In the genomic region with DNA sequence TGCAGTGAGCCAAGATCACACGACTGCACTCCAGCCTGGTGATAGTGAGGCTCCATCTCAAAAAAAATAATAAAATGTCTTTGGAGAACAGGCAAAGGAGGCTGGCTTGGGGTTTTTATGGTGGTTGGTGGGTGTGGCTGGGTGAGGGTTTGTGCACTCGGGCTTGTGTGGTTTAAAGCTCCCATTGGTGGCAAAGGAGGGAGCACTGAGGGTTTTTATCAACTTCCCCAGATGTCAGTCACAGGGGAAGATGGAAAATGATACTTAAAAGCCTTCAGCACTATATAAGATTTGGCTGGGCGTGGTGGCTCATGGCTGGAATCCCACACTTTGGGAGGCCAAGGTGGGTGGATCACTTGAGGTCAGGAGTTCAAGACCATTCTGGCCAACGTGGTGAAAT, we compare ENCODE assay signal across 1 cellular context.
TF ChIP-seq lines count a peak whose summit lies in the region.

No MANE protein-coding gene starts in this region.

TF ChIP-seq in K562, 482 proteins besides CTCF, POLR2A, EP300 and RAD21 (continued from another document):
- TF ChIP-seq, protein P1, sequence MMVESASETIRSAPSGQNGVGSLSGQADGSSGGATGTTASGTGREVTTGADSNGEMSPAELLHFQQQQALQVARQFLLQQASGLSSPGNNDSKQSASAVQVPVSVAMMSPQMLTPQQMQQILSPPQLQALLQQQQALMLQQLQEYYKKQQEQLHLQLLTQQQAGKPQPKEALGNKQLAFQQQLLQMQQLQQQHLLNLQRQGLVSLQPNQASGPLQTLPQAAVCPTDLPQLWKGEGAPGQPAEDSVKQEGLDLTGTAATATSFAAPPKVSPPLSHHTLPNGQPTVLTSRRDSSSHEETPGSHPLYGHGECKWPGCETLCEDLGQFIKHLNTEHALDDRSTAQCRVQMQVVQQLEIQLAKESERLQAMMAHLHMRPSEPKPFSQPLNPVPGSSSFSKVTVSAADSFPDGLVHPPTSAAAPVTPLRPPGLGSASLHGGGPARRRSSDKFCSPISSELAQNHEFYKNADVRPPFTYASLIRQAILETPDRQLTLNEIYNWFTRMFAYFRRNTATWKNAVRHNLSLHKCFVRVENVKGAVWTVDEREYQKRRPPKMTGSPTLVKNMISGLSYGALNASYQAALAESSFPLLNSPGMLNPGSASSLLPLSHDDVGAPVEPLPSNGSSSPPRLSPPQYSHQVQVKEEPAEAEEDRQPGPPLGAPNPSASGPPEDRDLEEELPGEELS (CRISPR knock-in tag; IDR thresholded peaks at IDR 0.05; ENCODE audit: borderline replicate concordance), result no peak
- TF ChIP-seq CC2D1A (IDR thresholded peaks at IDR 0.05) (no peak), ARHGAP35 (IDR thresholded peaks at IDR 0.05; ENCODE audit: partially characterized antibody) (no peak), ADNP (tag; IDR thresholded peaks at IDR 0.05) (peak; percentile 77), ZNF263 (CRISPR knock-in tag; IDR thresholded peaks at IDR 0.05; ENCODE audit: borderline replicate concordance) (peak; percentile 32; the same call in 1 of the 2 replicates), ARNT (IDR thresholded peaks at IDR 0.05) (no peak), MEIS2 (IDR thresholded peaks at IDR 0.05; ENCODE audit: partially characterized antibody) (peak; percentile 50), ZNF76 (CRISPR knock-in tag; IDR thresholded peaks at IDR 0.05; ENCODE audit: borderline replicate concordance) (no peak), TCF7 (IDR thresholded peaks at IDR 0.05; ENCODE audit: borderline replicate concordance) (no peak), ILK (tag; IDR thresholded peaks at IDR 0.05; ENCODE audit: borderline replicate concordance, low read depth) (no peak)
- TF ChIP-seq, protein P2, sequence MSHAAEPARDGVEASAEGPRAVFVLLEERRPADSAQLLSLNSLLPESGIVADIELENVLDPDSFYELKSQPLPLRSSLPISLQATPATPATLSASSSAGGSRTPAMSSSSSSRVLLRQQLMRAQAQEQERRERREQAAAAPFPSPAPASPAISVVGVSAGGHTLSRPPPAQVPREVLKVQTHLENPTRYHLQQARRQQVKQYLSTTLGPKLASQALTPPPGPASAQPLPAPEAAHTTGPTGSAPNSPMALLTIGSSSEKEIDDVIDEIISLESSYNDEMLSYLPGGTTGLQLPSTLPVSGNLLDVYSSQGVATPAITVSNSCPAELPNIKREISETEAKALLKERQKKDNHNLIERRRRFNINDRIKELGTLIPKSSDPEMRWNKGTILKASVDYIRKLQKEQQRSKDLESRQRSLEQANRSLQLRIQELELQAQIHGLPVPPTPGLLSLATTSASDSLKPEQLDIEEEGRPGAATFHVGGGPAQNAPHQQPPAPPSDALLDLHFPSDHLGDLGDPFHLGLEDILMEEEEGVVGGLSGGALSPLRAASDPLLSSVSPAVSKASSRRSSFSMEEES (CRISPR knock-in tag; IDR thresholded peaks at IDR 0.05), result no peak
- TF ChIP-seq, protein P3, sequence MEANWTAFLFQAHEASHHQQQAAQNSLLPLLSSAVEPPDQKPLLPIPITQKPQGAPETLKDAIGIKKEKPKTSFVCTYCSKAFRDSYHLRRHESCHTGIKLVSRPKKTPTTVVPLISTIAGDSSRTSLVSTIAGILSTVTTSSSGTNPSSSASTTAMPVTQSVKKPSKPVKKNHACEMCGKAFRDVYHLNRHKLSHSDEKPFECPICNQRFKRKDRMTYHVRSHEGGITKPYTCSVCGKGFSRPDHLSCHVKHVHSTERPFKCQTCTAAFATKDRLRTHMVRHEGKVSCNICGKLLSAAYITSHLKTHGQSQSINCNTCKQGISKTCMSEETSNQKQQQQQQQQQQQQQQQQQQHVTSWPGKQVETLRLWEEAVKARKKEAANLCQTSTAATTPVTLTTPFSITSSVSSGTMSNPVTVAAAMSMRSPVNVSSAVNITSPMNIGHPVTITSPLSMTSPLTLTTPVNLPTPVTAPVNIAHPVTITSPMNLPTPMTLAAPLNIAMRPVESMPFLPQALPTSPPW (CRISPR knock-in tag; IDR thresholded peaks at IDR 0.05), result no peak
- TF ChIP-seq, protein P4, sequence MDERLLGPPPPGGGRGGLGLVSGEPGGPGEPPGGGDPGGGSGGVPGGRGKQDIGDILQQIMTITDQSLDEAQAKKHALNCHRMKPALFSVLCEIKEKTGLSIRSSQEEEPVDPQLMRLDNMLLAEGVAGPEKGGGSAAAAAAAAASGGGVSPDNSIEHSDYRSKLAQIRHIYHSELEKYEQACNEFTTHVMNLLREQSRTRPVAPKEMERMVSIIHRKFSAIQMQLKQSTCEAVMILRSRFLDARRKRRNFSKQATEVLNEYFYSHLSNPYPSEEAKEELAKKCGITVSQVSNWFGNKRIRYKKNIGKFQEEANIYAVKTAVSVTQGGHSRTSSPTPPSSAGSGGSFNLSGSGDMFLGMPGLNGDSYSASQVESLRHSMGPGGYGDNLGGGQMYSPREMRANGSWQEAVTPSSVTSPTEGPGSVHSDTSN (CRISPR knock-in tag; IDR thresholded peaks at IDR 0.05; ENCODE audit: low read depth), result no peak
- TF ChIP-seq, protein P4 (tag; conservative IDR thresholded peaks at IDR 0.05; ENCODE audit: low read depth), result 0 out of 2 replicates have a peak, but pooled peaks have one; percentile 21
- TF ChIP-seq, protein P5, sequence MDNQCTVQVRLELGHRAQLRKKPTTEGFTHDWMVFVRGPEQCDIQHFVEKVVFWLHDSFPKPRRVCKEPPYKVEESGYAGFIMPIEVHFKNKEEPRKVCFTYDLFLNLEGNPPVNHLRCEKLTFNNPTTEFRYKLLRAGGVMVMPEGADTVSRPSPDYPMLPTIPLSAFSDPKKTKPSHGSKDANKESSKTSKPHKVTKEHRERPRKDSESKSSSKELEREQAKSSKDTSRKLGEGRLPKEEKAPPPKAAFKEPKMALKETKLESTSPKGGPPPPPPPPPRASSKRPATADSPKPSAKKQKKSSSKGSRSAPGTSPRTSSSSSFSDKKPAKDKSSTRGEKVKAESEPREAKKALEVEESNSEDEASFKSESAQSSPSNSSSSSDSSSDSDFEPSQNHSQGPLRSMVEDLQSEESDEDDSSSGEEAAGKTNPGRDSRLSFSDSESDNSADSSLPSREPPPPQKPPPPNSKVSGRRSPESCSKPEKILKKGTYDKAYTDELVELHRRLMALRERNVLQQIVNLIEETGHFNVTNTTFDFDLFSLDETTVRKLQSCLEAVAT (IDR thresholded peaks at IDR 0.05), result no peak
TF ChIP-seq in K562: peak in this region for 20.
